ENCODE assay signal across 19 cellular contexts in genomic region chr2:122117371-122117770, GRCh38.
DNase-seq lines count a peak whose midpoint lies in the region; ATAC-seq and FAIRE-seq lines count a peak whose summit lies in the region.
"Had no signal": no experiment of that assay in that cellular context is flagged by ENCODE, and none has a peak within 500 bp of the region (broad histone marks: within the 10 kb centered on the region; RNA-seq: fewer than 3 reads in every experiment).

No MANE protein-coding gene starts in this region.

- H3K4me3 Mint-ChIP-seq in activated T-cell treated with anti-CD3 and anti-CD28 coated beads, Interleukin-2, amount 50 U/mL, for 72 hours: no peak overlapping the region
- H3K4me3 Mint-ChIP-seq in activated T-cell treated with anti-CD3 and anti-CD28 coated beads, Interleukin-2, amount 50 U/mL, for 4 hours: no peak overlapping the region
- H3K4me3 Mint-ChIP-seq: B cell; CD4-positive, alpha-beta T cell; CD8-positive, alpha-beta T cell had no signal

- H3K27me3 Mint-ChIP-seq in activated T-cell treated with anti-CD3 and anti-CD28 coated beads, Interleukin-2, amount 50 U/mL, for 72 hours (ENCODE audit: low read depth): no peaks in the 10 kb centered on the region
- no peaks in the 10 kb centered on the region for H3K27me3 Mint-ChIP-seq in activated T-cell treated with anti-CD3 and anti-CD28 coated beads, Interleukin-2, amount 50 U/mL, for 4 hours (ENCODE audit: low read depth)
- H3K27me3 Mint-ChIP-seq: B cell had no signal

- peaks cover 2 to 7% of the 10 kb centered on the region in 2 donors for H3K9me3 Mint-ChIP-seq in activated T-cell treated with anti-CD3 and anti-CD28 coated beads, Interleukin-2, amount 50 U/mL, for 72 hours
- H3K9me3 Mint-ChIP-seq in activated T-cell treated with anti-CD3 and anti-CD28 coated beads, Interleukin-2, amount 50 U/mL, for 4 hours: peaks cover 4% of the 10 kb centered on the region

- peak; percentile 56 for FAIRE-seq in TTC549 (lab: Jason Lieb, UNC)
- peak; percentile 31 for FAIRE-seq in colon (lab: Jason Lieb, UNC)
- FAIRE-seq: D721Med, G401.6, GM12891, GM18507 had no signal

- H3K27ac Mint-ChIP-seq in activated T-cell treated with anti-CD3 and anti-CD28 coated beads, Interleukin-2, amount 50 U/mL, for 72 hours: peak overlapping the region; percentile 13
- H3K27ac Mint-ChIP-seq: B cell; CD4-positive, alpha-beta T cell; CD8-positive, alpha-beta T cell had no signal

- no peak for ATAC-seq in activated T-cell treated with anti-CD3 and anti-CD28 coated beads, Interleukin-2, amount 50 U/mL, for 72 hours (replicated peaks in 1 of 2)
- no peak for ATAC-seq in activated T-cell treated with anti-CD3 and anti-CD28 coated beads, Interleukin-2, amount 50 U/mL, for 4 hours
- ATAC-seq in GM18502 (IDR thresholded peaks at IDR 0.05; ENCODE audit: poor library complexity, unreplicated experiment): no peak
- ATAC-seq: CD8-positive, alpha-beta T cell had no signal

- H3K36me3 Mint-ChIP-seq in activated T-cell treated with anti-CD3 and anti-CD28 coated beads, Interleukin-2, amount 50 U/mL, for 72 hours (ENCODE audit: insufficient read depth in 2 of 2): no peaks in the 10 kb centered on the region
- H3K36me3 Mint-ChIP-seq in activated T-cell treated with anti-CD3 and anti-CD28 coated beads, Interleukin-2, amount 50 U/mL, for 4 hours (ENCODE audit: insufficient read depth): no peaks in the 10 kb centered on the region
- H3K36me3 Mint-ChIP-seq: CD8-positive, alpha-beta T cell had no signal

- no peak for DNase-seq in activated T-cell treated with anti-CD3 and anti-CD28 coated beads, Interleukin-2, amount 50 U/mL, for 72 hours
- DNase-seq in activated T-cell treated with anti-CD3 and anti-CD28 coated beads, Interleukin-2, amount 50 U/mL, for 4 hours: no peak
- DNase-seq in AG20443 (ENCODE audit: low spot score): no peak
- DNase-seq: ACHN; AML-193; Caco-2; Calu3; CD4-positive, alpha-beta T cell; CD8-positive, alpha-beta T cell; DMS79 treated with DMSO at 0.1 percent for 48 hours; GF-D8 had no signal

- no peaks in the 10 kb centered on the region for H3K4me1 Mint-ChIP-seq in activated T-cell treated with anti-CD3 and anti-CD28 coated beads, Interleukin-2, amount 50 U/mL, for 72 hours (ENCODE audit: low read depth)
- H3K4me1 Mint-ChIP-seq in activated T-cell treated with anti-CD3 and anti-CD28 coated beads, Interleukin-2, amount 50 U/mL, for 4 hours (ENCODE audit: low read depth): no peaks in the 10 kb centered on the region
- H3K4me1 Mint-ChIP-seq: B cell had no signal
